In the genomic region with DNA sequence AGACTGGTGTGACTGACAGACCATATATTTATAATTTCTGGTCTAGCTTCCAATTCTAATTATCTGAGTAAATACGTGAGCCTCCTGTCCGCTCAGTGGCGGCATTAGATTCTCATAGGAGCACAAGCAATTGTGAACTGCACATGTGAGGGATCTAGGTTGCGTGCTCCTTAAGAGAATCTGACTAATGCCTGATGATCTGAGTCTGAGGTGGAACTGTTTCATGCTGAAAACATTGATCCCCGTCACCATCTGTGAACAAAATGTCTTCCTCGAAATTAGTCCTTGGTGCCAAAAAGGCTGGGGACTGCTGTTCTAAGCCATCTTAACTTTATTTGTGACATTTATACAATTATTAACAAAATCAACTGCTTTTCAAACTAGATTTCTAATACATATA, we compare ENCODE assay signal across 27 cellular contexts.
"Had no signal": no experiment of that assay in that cellular context is flagged by ENCODE, and none has a peak within 500 bp of the region (broad histone marks: within the 10 kb centered on the region; RNA-seq: fewer than 3 reads in every experiment).

No MANE protein-coding gene starts in this region.

- H3K4me1 Mint-ChIP-seq: naive B cell; stimulated activated memory B cell treated with anti-CD40 and anti-IgM and Interleukin-4, amounts not matched to agents 10 μg/mL and 1 μg/mL and 100 μg/mL, for 72 hours had no signal

- H3K9me3 Mint-ChIP-seq: mesothelial cell of epicardium; naive B cell; stimulated activated memory B cell treated with anti-CD40 and anti-IgM and Interleukin-4, amounts not matched to agents 10 μg/mL and 1 μg/mL and 100 μg/mL, for 72 hours had no signal

- H3K4me3 ChIP-seq: cardiac muscle cell, coronary artery, dorsolateral prefrontal cortex, heart left ventricle, pancreas, psoas muscle, sigmoid colon, smooth muscle cell, stomach, thyroid gland, upper lobe of left lung, vagina had no signal

- H3K27ac Mint-ChIP-seq: activated naive CD4-positive, alpha-beta T cell treated with anti-CD3 and anti-CD28 coated beads, Interleukin-2, amount 50 U/mL, for 72 hours; activated T-cell treated with anti-CD3 and anti-CD28 coated beads, Interleukin-2, amount 50 U/mL, for 72 hours; mesothelial cell of epicardium; naive B cell; stimulated activated memory B cell treated with anti-CD40 and anti-IgM and Interleukin-4, amounts not matched to agents 10 μg/mL and 1 μg/mL and 100 μg/mL, for 72 hours; T-helper 2 cell treated with Interferon-gamma antibody and Interleukin-4, amounts not matched to agents 5 μg/mL and 100 μg/mL, for 36 hours had no signal

- FAIRE-seq: pancreas had no signal

- H3K4me1 ChIP-seq: pancreas, psoas muscle, sigmoid colon, stomach, thyroid gland, vagina had no signal

- ATAC-seq: activated naive CD4-positive, alpha-beta T cell treated with anti-CD3 and anti-CD28 coated beads, Interleukin-2, amount 50 U/mL, for 72 hours; activated T-cell treated with anti-CD3 and anti-CD28 coated beads, Interleukin-2, amount 50 U/mL, for 72 hours; heart left ventricle; pancreas; psoas muscle; stimulated activated memory B cell treated with anti-CD40 and anti-IgM and Interleukin-4, amounts not matched to agents 10 μg/mL and 1 μg/mL and 100 μg/mL, for 72 hours had no signal

- H3K4me3 Mint-ChIP-seq: activated T-cell treated with anti-CD3 and anti-CD28 coated beads, Interleukin-2, amount 50 U/mL, for 72 hours; mesothelial cell of epicardium; naive B cell; stimulated activated memory B cell treated with anti-CD40 and anti-IgM and Interleukin-4, amounts not matched to agents 10 μg/mL and 1 μg/mL and 100 μg/mL, for 72 hours; T-helper 2 cell treated with Interferon-gamma antibody and Interleukin-4, amounts not matched to agents 5 μg/mL and 100 μg/mL, for 36 hours had no signal

- H3K9me3 ChIP-seq: heart left ventricle, pancreas, psoas muscle, sigmoid colon, stomach, thyroid gland, upper lobe of left lung, vagina had no signal

- H3K27me3 ChIP-seq: cardiac muscle cell, dorsolateral prefrontal cortex, heart left ventricle, pancreas, sigmoid colon, stomach, thyroid gland, upper lobe of left lung, vagina had no signal

- H3K27ac ChIP-seq: cardiac muscle cell, coronary artery, dorsolateral prefrontal cortex, heart left ventricle, pancreas, psoas muscle, sigmoid colon, stomach, thyroid gland, upper lobe of left lung, vagina had no signal

- H3K27me3 Mint-ChIP-seq: naive B cell; stimulated activated memory B cell treated with anti-CD40 and anti-IgM and Interleukin-4, amounts not matched to agents 10 μg/mL and 1 μg/mL and 100 μg/mL, for 72 hours had no signal

- H3K36me3 ChIP-seq: cardiac muscle cell, heart left ventricle, pancreas, sigmoid colon, stomach, thyroid gland, upper lobe of left lung, vagina had no signal

- DNase-seq: activated CD4-positive, alpha-beta T cell treated with anti-CD3 and anti-CD28 coated beads for 4 hours; activated CD4-positive, alpha-beta T cell treated with anti-CD3 and anti-CD28 coated beads, Interleukin-2, amount 50 U/mL, for 4 hours; activated naive CD4-positive, alpha-beta T cell; activated T-cell treated with anti-CD3 and anti-CD28 coated beads for 4 hours; activated T-cell treated with anti-CD3 and anti-CD28 coated beads, Interleukin-2, amount 50 U/mL, for 72 hours; dorsolateral prefrontal cortex; effector memory CD4-positive, alpha-beta T cell; heart left ventricle; hypothalamus; naive B cell; pancreas; psoas muscle; sigmoid colon; stimulated activated CD4-positive, alpha-beta T cell treated with anti-CD3 and anti-CD28 coated beads, Interleukin-1b, Interleukin-23, amount 100 ng/mL, for 48 hours; stimulated activated CD4-positive, alpha-beta T cell treated with anti-CD3 and anti-CD28 coated beads, Interleukin-4, amount 100 ng/mL, for 4 hours; stimulated activated CD8-positive, alpha-beta memory T cell treated with anti-CD3 and anti-CD28 coated beads, Interleukin-4, amount 100 ng/mL, for 48 hours; stomach; thyroid gland; upper lobe of left lung had no signal
